14 cellular contexts compared by ENCODE assay signal in genomic region chr14:93957333-93957710, GRCh38. TPM values are rescaled to one million over a fixed set of nuclear protein-coding genes. Genes with fewer than 3 reads are reported as not detected.
DNase-seq lines count a peak whose midpoint lies in the region; ATAC-seq and TF ChIP-seq lines count a peak whose summit lies in the region.
"Had no signal": no experiment of that assay in that cellular context is flagged by ENCODE, and none has a peak within 500 bp of the region (broad histone marks: within the 10 kb centered on the region; RNA-seq: fewer than 3 reads in every experiment).

No MANE protein-coding gene starts in this region.

- peak overlapping the region; percentile 76 to 98 (median 90) for H3K4me2 ChIP-seq in BLaER1 treated with 17β-estradiol and CSF1 and Interleukin-3, amounts not matched to agents 10 nM and 100 nM

- peaks cover 10 to 47% of the 10 kb centered on the region in 2 donors for H3K36me3 Mint-ChIP-seq in activated naive CD4-positive, alpha-beta T cell treated with anti-CD3 and anti-CD28 coated beads, Interleukin-2, amount 50 U/mL, for 72 hours

- no peaks in the 10 kb centered on the region for H3K27me3 ChIP-seq in BLaER1 treated with 17β-estradiol and CSF1 and Interleukin-3, amounts not matched to agents 10 nM and 100 nM
- H3K27me3 ChIP-seq in muscle layer of duodenum (ENCODE audit: low read depth, low read length) = no peaks in the 10 kb centered on the region
- H3K27me3 ChIP-seq: breast epithelium had no signal

- peak; percentile 13 for TF ChIP-seq POLR2A in GM18526 (IDR thresholded peaks at IDR 0.05; ENCODE audit: extremely low read depth, insufficient read length)

- no peaks in the 10 kb centered on the region for H4K20me1 ChIP-seq in BLaER1 treated with 17β-estradiol and CSF1 and Interleukin-3, amounts not matched to agents 10 nM and 100 nM

- H3K9me3 ChIP-seq in BLaER1 treated with 17β-estradiol and CSF1 and Interleukin-3, amounts not matched to agents 10 nM and 100 nM (replicated peaks in 1 of 11) = no peaks in the 10 kb centered on the region
- H3K9me3 ChIP-seq in muscle layer of duodenum (ENCODE audit: control insufficient read depth in 1 of 2, low read length in 2 of 2) = no peaks in the 10 kb centered on the region
- H3K9me3 ChIP-seq: breast epithelium had no signal

- no peaks in the 10 kb centered on the region for H3K9me3 Mint-ChIP-seq in activated naive CD4-positive, alpha-beta T cell treated with anti-CD3 and anti-CD28 coated beads, Interleukin-2, amount 50 U/mL, for 72 hours

- H3K27ac Mint-ChIP-seq in activated naive CD4-positive, alpha-beta T cell treated with anti-CD3 and anti-CD28 coated beads, Interleukin-2, amount 50 U/mL, for 72 hours = peak overlapping the region; percentile 94 to 96

- peak overlapping the region in 10 of 11 experiments; percentile 70 to 94 (median 82); a peak in 18 of 22 replicates for H3K27ac ChIP-seq in BLaER1 treated with 17β-estradiol and CSF1 and Interleukin-3, amounts not matched to agents 10 nM and 100 nM
- peak overlapping the region; percentile 1 for H3K27ac ChIP-seq in muscle layer of duodenum (ENCODE audit: low read length)
- H3K27ac ChIP-seq: breast epithelium, C4-2B had no signal

- H3K4me3 ChIP-seq in BLaER1 treated with 17β-estradiol and CSF1 and Interleukin-3, amounts not matched to agents 10 nM and 100 nM = no peak overlapping the region
- peak overlapping the region in 1 of 2 donors; percentile 3 for H3K4me3 ChIP-seq in muscle layer of duodenum (ENCODE audit: low read depth in 1 of 2, low read length in 2 of 2)
- H3K4me3 ChIP-seq: breast epithelium, skin epidermis had no signal

- ATAC-seq in activated naive CD4-positive, alpha-beta T cell treated with anti-CD3 and anti-CD28 coated beads, Interleukin-2, amount 50 U/mL, for 72 hours = no peak
- ATAC-seq in GM18858 (IDR thresholded peaks at IDR 0.05; ENCODE audit: unreplicated experiment) = no peak

- peaks cover 94 to 100% (median 99%) of the 10 kb centered on the region in 10 experiments for H3K4me1 ChIP-seq in BLaER1 treated with 17β-estradiol and CSF1 and Interleukin-3, amounts not matched to agents 10 nM and 100 nM
- peaks cover 15 to 69% of the 10 kb centered on the region in 2 donors for H3K4me1 ChIP-seq in muscle layer of duodenum (ENCODE audit: control insufficient read depth in 1 of 2, insufficient read depth in 2 of 2, low read length in 2 of 2)
- H3K4me1 ChIP-seq: breast epithelium had no signal

- no peak for DNase-seq in activated naive CD4-positive, alpha-beta T cell treated with anti-CD3 and anti-CD28 coated beads, Interleukin-2, amount 50 U/mL, for 72 hours (ENCODE audit: low spot score in 2 of 2)
- DNase-seq in cortex of kidney (lab: John Stamatoyannopoulos, UW) (no peak), T-helper 9 cell (no peak)
- no peak for DNase-seq in stimulated activated CD4-positive, alpha-beta T cell treated with anti-CD3 and anti-CD28 coated beads, Interleukin-2, amount 100 ng/mL, for 24 hours
- DNase-seq: NCI-H1092 treated with DMSO at 0.1 percent for 48 hours, NCI-H526 had no signal

- H3K36me3 ChIP-seq in BLaER1 treated with 17β-estradiol and CSF1 and Interleukin-3, amounts not matched to agents 10 nM and 100 nM = no peaks in the 10 kb centered on the region
- peaks cover 0 to 7% of the 10 kb centered on the region in 2 donors for H3K36me3 ChIP-seq in muscle layer of duodenum (ENCODE audit: control insufficient read depth in 1 of 2, insufficient read depth in 2 of 2, low read length in 2 of 2)
- H3K36me3 ChIP-seq: breast epithelium had no signal

- H3K9ac ChIP-seq in BLaER1 treated with 17β-estradiol and CSF1 and Interleukin-3, amounts not matched to agents 10 nM and 100 nM = peak overlapping the region in 6 of 11 experiments; percentile 23 to 69 (median 66); a peak in 5 of 22 replicates

RNA-seq across cellular contexts. Expression of gene ASB2, which starts 19.0 kb away (rescaled TPM):
- 10 to 100 TPM; 12.9 to 50.0 TPM for total RNA-seq in activated naive CD4-positive, alpha-beta T cell treated with anti-CD3 and anti-CD28 coated beads, Interleukin-2, amount 50 U/mL, for 72 hours

RNA-seq across cellular contexts. Expression of gene FAM181A, which starts 30.2 kb away (rescaled TPM):
- not detected for total RNA-seq in activated naive CD4-positive, alpha-beta T cell treated with anti-CD3 and anti-CD28 coated beads, Interleukin-2, amount 50 U/mL, for 72 hours
- total RNA-seq: breast epithelium, epithelial cell of proximal tubule had no signal

RNA-seq across cellular contexts. Expression of gene CCDC197, which starts 39.8 kb away (rescaled TPM):
- total RNA-seq in activated naive CD4-positive, alpha-beta T cell treated with anti-CD3 and anti-CD28 coated beads, Interleukin-2, amount 50 U/mL, for 72 hours = under 1 TPM; 0.20 to 0.49 TPM
- total RNA-seq: breast epithelium, epithelial cell of proximal tubule had no signal
